In genomic region chr13:36815069-36815468, GRCh38 we compare ENCODE assay signal across 10 cellular contexts. TPM values are rescaled to one million over a fixed set of nuclear protein-coding genes. Genes with fewer than 3 reads are reported as not detected.
DNase-seq lines count a peak whose midpoint lies in the region; ATAC-seq and TF ChIP-seq lines count a peak whose summit lies in the region.
"Had no signal": no experiment of that assay in that cellular context is flagged by ENCODE, and none has a peak within 500 bp of the region (broad histone marks: within the 10 kb centered on the region; RNA-seq: fewer than 3 reads in every experiment).

No MANE protein-coding gene starts in this region.

- no peak overlapping the region for H3K4me2 ChIP-seq in osteoblast (ENCODE audit: insufficient read depth, low read length)

- peaks cover 4% of the 10 kb centered on the region for H3K4me1 ChIP-seq in adipocyte (ENCODE audit: control insufficient read depth, insufficient read depth, low read length)
- H3K4me1 ChIP-seq in osteoblast (ENCODE audit: insufficient read depth, low read length): peaks cover 5% of the 10 kb centered on the region

- no peak overlapping the region for H3K27ac ChIP-seq in osteoblast (ENCODE audit: low read depth, low read length)

- DNase-seq in SKM-1 treated with dmso at 0.1 percent for 144 hours (lab: John Stamatoyannopoulos, UW; ENCODE audit: unreplicated experiment): peak; percentile 35
- DNase-seq in SKM-1 (lab: John Stamatoyannopoulos, UW; ENCODE audit: unreplicated experiment): no peak
- peak; percentile 21 for DNase-seq in KBM-7
- DNase-seq in adipocyte (ENCODE audit: low read depth): peak; percentile 15
- DNase-seq in osteoblast (ENCODE audit: insufficient read length, low spot score, missing footprints): no peak
- DNase-seq in NCI-H2029 treated with DMSO at 0.1 percent for 48 hours (lab: John Stamatoyannopoulos, UW): no peak
- DNase-seq in left cardiac atrium: no peak
- DNase-seq: DMS153, NCI-H2029 had no signal

- H3K27me3 ChIP-seq in adipocyte (replicated peaks; ENCODE audit: control insufficient read depth, insufficient read depth, low read length) (peaks cover 7% of the 10 kb centered on the region), osteoblast (ENCODE audit: insufficient read depth, low read length) (peaks cover 12% of the 10 kb centered on the region)

- H3K4me3 ChIP-seq in adipocyte (ENCODE audit: low read length) (no peak overlapping the region), osteoblast (ENCODE audit: insufficient read depth, low read length) (no peak overlapping the region)

- H3K9ac ChIP-seq in adipocyte (ENCODE audit: low read length): no peak overlapping the region

- peaks cover 10% of the 10 kb centered on the region for H3K79me2 ChIP-seq in osteoblast (ENCODE audit: insufficient read depth, low read length)

- no peaks in the 10 kb centered on the region for H4K20me1 ChIP-seq in osteoblast (ENCODE audit: insufficient read depth, low read length)

- no peak overlapping the region for H2AFZ ChIP-seq in osteoblast (ENCODE audit: low read length)

- H3K9me3 ChIP-seq in adipocyte (ENCODE audit: control insufficient read depth, low read length): no peaks in the 10 kb centered on the region
- H3K9me3 ChIP-seq in osteoblast (ENCODE audit: low read depth, low read length): no peaks in the 10 kb centered on the region

- in situ Hi-C loops in KBM-7 (cut with MboI; ENCODE audit: low pct_unique_long_range_greater_than_20kb, low sequenced_read_pairs): no loop called here

- H3K36me3 ChIP-seq in adipocyte (ENCODE audit: control insufficient read depth, insufficient read depth, low read length, severe bottlenecking): no peaks in the 10 kb centered on the region
- no peaks in the 10 kb centered on the region for H3K36me3 ChIP-seq in osteoblast (ENCODE audit: insufficient read depth, low read length)

- peak; percentile 46 for TF ChIP-seq CTCF in osteoblast (IDR thresholded peaks at IDR 0.05; ENCODE audit: extremely low read depth, low read depth, low read length)

- ATAC-seq in HG03342 (IDR thresholded peaks at IDR 0.05; ENCODE audit: unreplicated experiment) (no peak), left cardiac atrium (no peak)

- intact Hi-C loops in left cardiac atrium (cut with DNase I): no loop called here

RNA-seq across cellular contexts. Expression of gene RFXAP, which starts 4.0 kb away (rescaled TPM):
- total RNA-seq in osteoblast (2.9 and 3.8 TPM in 2 replicates), left cardiac atrium (1 to 10 TPM; 2.7 to 3.5 TPM)

Comparison
In these comparisons a context has a peak if more than half of its experiments do, and no peak if none do; other contexts are left out.
1. DNase-seq: peak in SKM-1 treated with dmso at 0.1 percent for 144 hours (single experiment), KBM-7 (single experiment) and adipocyte (single experiment); none in SKM-1 (single experiment), osteoblast (single experiment), NCI-H2029 treated with DMSO at 0.1 percent for 48 hours (single experiment) and left cardiac atrium (single experiment).